18 cellular contexts compared by ENCODE assay signal in genomic region chr3:32309653-32310242, GRCh38.
DNase-seq lines count a peak whose midpoint lies in the region; ATAC-seq and TF ChIP-seq lines count a peak whose summit lies in the region.
"Had no signal": no experiment of that assay in that cellular context is flagged by ENCODE, and none has a peak within 500 bp of the region (broad histone marks: within the 10 kb centered on the region; RNA-seq: fewer than 3 reads in every experiment).

No MANE protein-coding gene starts in this region.

- ATAC-seq in GM19463 (IDR thresholded peaks at IDR 0.05; ENCODE audit: unreplicated experiment) (peak; percentile 50), HG03378 (IDR thresholded peaks at IDR 0.05; ENCODE audit: unreplicated experiment) (no peak)
- ATAC-seq: sciatic nerve had no signal

- no peak for TF ChIP-seq CTCF in GM10266 (IDR thresholded peaks at IDR 0.05; ENCODE audit: control insufficient read depth, insufficient read depth, low read depth, missing control alignments)

- in situ Hi-C loops in KBM-7 (cut with MboI; ENCODE audit: low pct_unique_long_range_greater_than_20kb, low sequenced_read_pairs) = no loop called here

- DNase-seq in GM10266 (ENCODE audit: extremely low spot score) = peak; percentile 27
- DNase-seq in KBM-7 = peak; percentile 36
- DNase-seq in kidney tubule cell (ENCODE audit: low spot score) = peak; percentile 36
- DNase-seq in DMS114 treated with DMSO at 0.1 percent for 48 hours (lab: John Stamatoyannopoulos, UW; ENCODE audit: unreplicated experiment) = no peak
- DNase-seq in putamen (ENCODE audit: low spot score) = no peak
- DNase-seq in NCI-H510A treated with DMSO at 0.1 percent for 48 hours (lab: John Stamatoyannopoulos, UW) = no peak
- DNase-seq: activated CD4-positive, alpha-beta T cell treated with anti-CD3 and anti-CD28 coated beads for 4 hours; activated CD8-positive, alpha-beta memory T cell treated with anti-CD3 and anti-CD28 coated beads, Interleukin-2, amount 50 U/mL, for 4 hours; activated gamma-delta T cell treated with Interleukin-2 at 50 U/mL for 16 hours; EL; H7; Karpas-422; NCI-H2171; NCI-H774; occipital lobe had no signal

Comparison
In these comparisons a context has a peak if more than half of its experiments do, and no peak if none do; other contexts are left out.
1. DNase-seq: peak in GM10266 (single experiment), KBM-7 (single experiment) and kidney tubule cell (single experiment); none in DMS114 treated with DMSO at 0.1 percent for 48 hours (single experiment), putamen (single experiment) and NCI-H510A treated with DMSO at 0.1 percent for 48 hours (single experiment).